11 cellular contexts compared by ENCODE assay signal in the genomic region with DNA sequence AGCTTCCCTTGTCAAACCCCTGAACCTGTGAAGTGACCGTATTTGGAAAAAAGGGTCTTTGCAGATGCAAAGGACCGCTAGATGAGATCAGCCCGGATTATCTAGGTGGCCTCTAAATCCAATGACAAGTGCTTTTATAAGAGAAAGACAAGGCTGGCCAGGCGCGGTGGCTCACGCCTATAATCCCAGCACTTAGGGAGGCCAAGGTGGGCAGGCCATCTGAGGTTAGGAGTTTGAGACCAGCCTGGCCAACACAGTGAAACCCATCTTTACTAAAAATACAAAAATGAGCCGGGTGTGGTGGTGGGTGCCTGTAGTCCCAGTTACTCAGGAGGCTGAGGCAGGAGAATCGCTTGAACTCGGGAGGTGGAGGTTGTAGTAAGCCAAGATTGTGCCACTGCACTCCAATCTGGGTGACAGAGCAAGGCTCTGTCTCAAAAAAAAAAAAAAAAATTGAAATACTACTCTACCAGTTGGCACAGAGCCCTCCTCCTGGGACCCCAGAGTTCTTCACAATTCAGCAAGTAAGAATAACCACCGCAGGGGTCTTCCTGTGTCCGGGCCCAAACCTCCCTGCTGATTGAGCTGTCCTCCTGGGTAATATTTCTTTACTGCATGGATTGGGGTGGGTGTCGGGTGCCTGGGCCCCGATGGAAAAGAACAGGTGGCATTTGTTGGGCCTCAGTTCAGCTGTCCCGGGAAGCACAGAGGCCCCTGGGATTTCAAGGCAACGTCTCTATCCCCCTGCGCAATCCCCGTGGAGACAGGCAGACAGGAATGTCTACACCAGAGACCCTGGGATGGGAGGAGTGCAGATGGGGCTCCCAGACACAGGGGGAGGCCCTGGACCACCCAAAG.
"Had no signal": no experiment of that assay in that cellular context is flagged by ENCODE, and none has a peak within 500 bp of the region (broad histone marks: within the 10 kb centered on the region; RNA-seq: fewer than 3 reads in every experiment).

No MANE protein-coding gene starts in this region.

- H3K4me3 Mint-ChIP-seq: activated T-cell treated with anti-CD3 and anti-CD28 coated beads, Interleukin-2, amount 50 U/mL, for 72 hours; T-helper 17 cell had no signal

- H3K4me1 ChIP-seq: gastroesophageal sphincter, left ventricle myocardium inferior, right atrium auricular region had no signal

- H3K27ac ChIP-seq: coronary artery, gastroesophageal sphincter, left ventricle myocardium inferior, right atrium auricular region had no signal

- H3K27ac Mint-ChIP-seq: activated T-cell treated with anti-CD3 and anti-CD28 coated beads, Interleukin-2, amount 50 U/mL, for 72 hours; T-helper 17 cell had no signal

- DNase-seq: activated CD4-positive, alpha-beta T cell treated with anti-CD3 and anti-CD28 coated beads, Interleukin-2, amount 50 U/mL, for 48 hours; activated T-cell treated with anti-CD3 and anti-CD28 coated beads, Interleukin-2, amount 50 U/mL, for 72 hours; effector memory CD4-positive, alpha-beta T cell; left ventricle myocardium inferior; mesenchymal stem cell; T-helper 17 cell; trophoblast cell had no signal

- H3K4me3 ChIP-seq: coronary artery, gastroesophageal sphincter, left ventricle myocardium inferior, right atrium auricular region, smooth muscle cell had no signal

- H3K9me3 ChIP-seq: gastroesophageal sphincter, left ventricle myocardium inferior, right atrium auricular region had no signal

- H3K9me3 Mint-ChIP-seq: activated T-cell treated with anti-CD3 and anti-CD28 coated beads, Interleukin-2, amount 50 U/mL, for 72 hours had no signal

- H3K27me3 Mint-ChIP-seq: T-helper 17 cell had no signal

- H3K4me2 ChIP-seq: smooth muscle cell had no signal

- H3K27me3 ChIP-seq: gastroesophageal sphincter, right atrium auricular region had no signal

- ATAC-seq: activated T-cell treated with anti-CD3 and anti-CD28 coated beads, Interleukin-2, amount 50 U/mL, for 72 hours; gastroesophageal sphincter; T-helper 17 cell had no signal
